24 cellular contexts compared by ENCODE assay signal in the genomic region with DNA sequence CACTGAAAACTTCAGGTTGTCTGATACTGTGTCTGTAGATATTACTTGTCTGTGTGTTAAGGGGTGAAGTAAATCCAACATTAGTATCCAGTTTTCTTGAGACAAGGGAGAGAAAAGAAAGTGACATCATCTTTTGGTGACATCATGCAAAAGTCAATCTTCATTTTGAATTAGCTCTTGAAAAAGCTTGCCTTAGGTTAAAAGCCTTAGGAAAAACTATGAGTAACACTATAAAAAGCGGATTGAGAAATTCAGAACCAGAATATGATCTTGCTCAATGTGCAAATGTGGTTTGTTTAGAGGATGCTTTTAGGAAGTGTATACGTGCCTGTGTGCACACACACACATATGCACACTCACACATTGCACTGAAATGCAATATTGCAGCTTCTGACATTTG.
DNase-seq lines count a peak whose midpoint lies in the region; ATAC-seq, FAIRE-seq and TF ChIP-seq lines count a peak whose summit lies in the region.
"Had no signal": no experiment of that assay in that cellular context is flagged by ENCODE, and none has a peak within 500 bp of the region (broad histone marks: within the 10 kb centered on the region; RNA-seq: fewer than 3 reads in every experiment).

No MANE protein-coding gene starts in this region.

- peaks cover 51% of the 10 kb centered on the region for H3K27me3 Mint-ChIP-seq in MCF 10A (ENCODE audit: insufficient read depth, unreplicated experiment)
- H3K27me3 Mint-ChIP-seq: activated naive CD8-positive, alpha-beta T cell; stimulated activated naive CD8-positive, alpha-beta T cell treated with anti-CD3 and anti-CD28 coated beads, Interleukin-15, amount 100 ng/mL, for 72 hours had no signal

- H3K9ac ChIP-seq in PC-3 (ENCODE audit: low read length): no peak overlapping the region
- H3K9ac ChIP-seq in kidney (ENCODE audit: low read length in 2 of 2): no peak overlapping the region
- H3K9ac ChIP-seq: BLaER1 treated with 17β-estradiol and CSF1 and Interleukin-3, amounts not matched to agents 10 nM and 100 nM had no signal

- H3K36me3 ChIP-seq in breast epithelium (no peaks in the 10 kb centered on the region), PC-3 (ENCODE audit: low read depth, low read length) (no peaks in the 10 kb centered on the region), kidney (ENCODE audit: control insufficient read depth in 1 of 2, insufficient read depth in 2 of 2, low read length in 2 of 2) (no peaks in the 10 kb centered on the region)
- H3K36me3 ChIP-seq: BLaER1 treated with 17β-estradiol and CSF1 and Interleukin-3, amounts not matched to agents 10 nM and 100 nM; upper lobe of left lung had no signal

- H3K9me3 ChIP-seq in breast epithelium: no peaks in the 10 kb centered on the region
- H3K9me3 ChIP-seq in PC-3 (ENCODE audit: low read length): no peaks in the 10 kb centered on the region
- no peaks in the 10 kb centered on the region for H3K9me3 ChIP-seq in kidney (ENCODE audit: control insufficient read depth in 1 of 2, low read length in 2 of 2)
- H3K9me3 ChIP-seq: BLaER1 treated with 17β-estradiol and CSF1 and Interleukin-3, amounts not matched to agents 10 nM and 100 nM; mucosa of descending colon; psoas muscle; upper lobe of left lung had no signal

- H3K27me3 ChIP-seq in breast epithelium (peaks cover 0 to 33% of the 10 kb centered on the region in 2 donors), PC-3 (ENCODE audit: low read length) (peaks cover 5% of the 10 kb centered on the region; the same call in 1 of the 2 replicates)
- H3K27me3 ChIP-seq: upper lobe of left lung had no signal

- no peak for FAIRE-seq in kidney (lab: Jason Lieb, UNC)
- FAIRE-seq: H1, K562 had no signal

- intact Hi-C loops in MCF 10A (cut with micrococcal nuclease) (no loop called here), breast epithelium (cut with DNase I; ENCODE audit: low total_unique reads) (no loop called here), PC-3 (cut with micrococcal nuclease) (no loop called here), kidney (cut with DNase I) (no loop called here)

- no peaks in the 10 kb centered on the region for H3K9me2 ChIP-seq in PC-3 (replicated peaks; ENCODE audit: low read length)

- H3K4me1 Mint-ChIP-seq in MCF 10A (ENCODE audit: insufficient read depth, unreplicated experiment): peaks cover 5% of the 10 kb centered on the region
- H3K4me1 Mint-ChIP-seq: neural crest cell; stimulated activated naive CD8-positive, alpha-beta T cell treated with anti-CD3 and anti-CD28 coated beads, Interleukin-15, amount 100 ng/mL, for 72 hours had no signal

- no peak for TF ChIP-seq POLR2A in breast epithelium (IDR thresholded peaks at IDR 0.05)

- no peaks in the 10 kb centered on the region for H3K9me3 Mint-ChIP-seq in MCF 10A (ENCODE audit: unreplicated experiment)
- H3K9me3 Mint-ChIP-seq: activated T-helper 1 cell treated with anti-CD3 and anti-CD28 coated beads, Interleukin-12 subunit alpha, Interleukin-12 subunit beta, Interleukin-2, Interleukin-4 antibody, amounts not matched to agents 30 ng/mL and 10 ng/mL and 1 ng/mL, durations not matched to agents 14 hours and 24 hours and 36 hours; stimulated activated naive CD8-positive, alpha-beta T cell treated with anti-CD3 and anti-CD28 coated beads, Interleukin-15, amount 100 ng/mL, for 72 hours had no signal

- no peaks in the 10 kb centered on the region for H3F3A ChIP-seq in PC-3 (ENCODE audit: low read length, unreplicated experiment)

- no peak overlapping the region for H3K4me3 Mint-ChIP-seq in MCF 10A (ENCODE audit: unreplicated experiment)
- H3K4me3 Mint-ChIP-seq: activated naive CD8-positive, alpha-beta T cell; activated T-helper 1 cell treated with anti-CD3 and anti-CD28 coated beads, Interleukin-12 subunit alpha, Interleukin-12 subunit beta, Interleukin-2, Interleukin-4 antibody, amounts not matched to agents 30 ng/mL and 10 ng/mL and 1 ng/mL, durations not matched to agents 14 hours and 24 hours and 36 hours; neural crest cell; stimulated activated naive CD8-positive, alpha-beta T cell treated with anti-CD3 and anti-CD28 coated beads, Interleukin-15, amount 100 ng/mL, for 72 hours had no signal

- H3K4me1 ChIP-seq in breast epithelium (no peaks in the 10 kb centered on the region), PC-3 (ENCODE audit: insufficient read depth, low read length) (no peaks in the 10 kb centered on the region), kidney (ENCODE audit: control insufficient read depth in 1 of 2, insufficient read depth in 1 of 2, low read depth in 1 of 2, low read length in 2 of 2) (no peaks in the 10 kb centered on the region)
- H3K4me1 ChIP-seq: BLaER1 treated with 17β-estradiol and CSF1 and Interleukin-3, amounts not matched to agents 10 nM and 100 nM; psoas muscle; upper lobe of left lung had no signal

- no peaks in the 10 kb centered on the region for H3K79me2 ChIP-seq in PC-3 (ENCODE audit: low read length)

- DNase-seq in MCF 10A (ENCODE audit: unreplicated experiment) (peak; percentile 47), breast epithelium (ENCODE audit: low spot score in 2 of 2) (no peak), PC-3 (peak; percentile 54), fibroblast of mammary gland (ENCODE audit: low read depth) (peak; percentile 18), superior temporal gyrus (ENCODE audit: extremely low spot score) (no peak), kidney (no peak), occipital lobe (lab: John Stamatoyannopoulos, UW) (no peak)
- DNase-seq: left ventricle myocardium superior; mucosa of descending colon; NCI-H1105; NCI-H2107; NCI-H524; psoas muscle; SHP77; stimulated activated CD4-positive, alpha-beta T cell treated with anti-CD3 and anti-CD28 coated beads, Interleukin-4, amount 100 ng/mL, for 24 hours; stimulated activated naive CD8-positive, alpha-beta T cell treated with anti-CD3 and anti-CD28 coated beads, Interleukin-15, amount 100 ng/mL, for 72 hours; upper lobe of left lung had no signal

- H3K27ac ChIP-seq in breast epithelium (no peak overlapping the region), PC-3 (ENCODE audit: low read length) (no peak overlapping the region), kidney (ENCODE audit: low read depth in 2 of 2, low read length in 2 of 2) (no peak overlapping the region)
- H3K27ac ChIP-seq: BLaER1 treated with 17β-estradiol and CSF1 and Interleukin-3, amounts not matched to agents 10 nM and 100 nM; psoas muscle; upper lobe of left lung had no signal

- ATAC-seq in PC-3 (no peak), GM18517 (IDR thresholded peaks at IDR 0.05; ENCODE audit: unreplicated experiment) (no peak)
- ATAC-seq: K562; left ventricle myocardium superior; mucosa of descending colon; psoas muscle; stimulated activated naive CD8-positive, alpha-beta T cell treated with anti-CD3 and anti-CD28 coated beads, Interleukin-15, amount 100 ng/mL, for 72 hours had no signal

- no peaks in the 10 kb centered on the region for H4K20me1 ChIP-seq in PC-3 (ENCODE audit: low read length)
- H4K20me1 ChIP-seq: BLaER1 treated with 17β-estradiol and CSF1 and Interleukin-3, amounts not matched to agents 10 nM and 100 nM had no signal

- no peak for TF ChIP-seq CTCF in MCF 10A (IDR thresholded peaks at IDR 0.05; ENCODE audit: unreplicated experiment)
- TF ChIP-seq CTCF in breast epithelium (IDR thresholded peaks at IDR 0.05): no peak
- no peak for TF ChIP-seq CTCF in PC-3 (conservative IDR thresholded peaks at IDR 0.05; ENCODE audit: low read depth, low read length)
- TF ChIP-seq CTCF in fibroblast of mammary gland (conservative IDR thresholded peaks at IDR 0.05; ENCODE audit: control insufficient read depth, insufficient read depth, low read depth, low read length): no peak
- no peak for TF ChIP-seq CTCF in kidney (IDR thresholded peaks at IDR 0.05; ENCODE audit: borderline replicate concordance, extremely low read depth, insufficient read depth)

- H3K36me3 Mint-ChIP-seq in MCF 10A (ENCODE audit: insufficient read depth, unreplicated experiment): no peaks in the 10 kb centered on the region
- H3K36me3 Mint-ChIP-seq: activated naive CD8-positive, alpha-beta T cell had no signal

- no peak overlapping the region for H3K4me2 ChIP-seq in PC-3 (ENCODE audit: low read length)
- H3K4me2 ChIP-seq: BLaER1 treated with 17β-estradiol and CSF1 and Interleukin-3, amounts not matched to agents 10 nM and 100 nM had no signal

- POLR2A ChIA-PET in MCF 10A (lab: Yijun Ruan, JAX): interaction anchor here (0.7 kb wide), 1 partner anchor 207 kb away, joined by 5 read pairs; no protein-coding TSS in a partner anchor
- POLR2A ChIA-PET in PC-3 (lab: Charles Lee; ENCODE audit: unreplicated experiment): no interaction called here

- BruUV-seq in MCF 10A (replicated peaks; lab: Mats Ljungman, UMichigan): no TSS peak
- no TSS peak for BruUV-seq in PC-3 (replicated peaks; lab: Mats Ljungman, UMichigan)

- no peak overlapping the region for H3K4me3 ChIP-seq in breast epithelium
- H3K4me3 ChIP-seq in PC-3 (ENCODE audit: low read length): no peak overlapping the region
- no peak overlapping the region for H3K4me3 ChIP-seq in fibroblast of mammary gland (ENCODE audit: control insufficient read depth, low read depth, low read length)
- H3K4me3 ChIP-seq in kidney (ENCODE audit: low read length in 2 of 2): no peak overlapping the region
- H3K4me3 ChIP-seq: BLaER1 treated with 17β-estradiol and CSF1 and Interleukin-3, amounts not matched to agents 10 nM and 100 nM; K562; mucosa of descending colon; psoas muscle; upper lobe of left lung had no signal

- CTCF ChIA-PET in MCF 10A (lab: Yijun Ruan, JAX): no interaction called here
- CTCF ChIA-PET in PC-3 (lab: Charles Lee): no interaction called here

- H2AFZ ChIP-seq in PC-3 (ENCODE audit: low read length): no peak overlapping the region

- no peak overlapping the region for H3K27ac Mint-ChIP-seq in MCF 10A (ENCODE audit: low read depth, unreplicated experiment)
- H3K27ac Mint-ChIP-seq: activated naive CD8-positive, alpha-beta T cell; activated T-helper 1 cell treated with anti-CD3 and anti-CD28 coated beads, Interleukin-12 subunit alpha, Interleukin-12 subunit beta, Interleukin-2, Interleukin-4 antibody, amounts not matched to agents 30 ng/mL and 10 ng/mL and 1 ng/mL, durations not matched to agents 14 hours and 24 hours and 36 hours; stimulated activated naive CD8-positive, alpha-beta T cell treated with anti-CD3 and anti-CD28 coated beads, Interleukin-15, amount 100 ng/mL, for 72 hours had no signal

Comparison
In these comparisons a context has a peak if more than half of its experiments do, and no peak if none do; other contexts are left out.
1. DNase-seq: peak in MCF 10A (single experiment), PC-3 (single experiment) and fibroblast of mammary gland (single experiment); none in breast epithelium (0 of 2), superior temporal gyrus (single experiment), kidney (single experiment) and occipital lobe (single experiment).